In genomic region chr20:32893878-32894483, GRCh38 we compare ENCODE assay signal across 8 cellular contexts. TPM values are rescaled to one million over a fixed set of nuclear protein-coding genes. Genes with fewer than 3 reads are reported as not detected.
DNase-seq lines count a peak whose midpoint lies in the region; ATAC-seq and TF ChIP-seq lines count a peak whose summit lies in the region.

No MANE protein-coding gene starts in this region.

- WGBS in IMR-90 (ENCODE audit: extremely low coverage in 2 of 2, insufficient read length in 1 of 2), 2 experiments, result 71% methylated on average over 7 of the region's 10 CpGs; no CpG with 5 or more reads in 1 of the 2 experiments

- no TSS peak for BruUV-seq in IMR-90 (replicated peaks; lab: Mats Ljungman, UMichigan)

- POLR2A ChIA-PET in IMR-90 (lab: Charles Lee; ENCODE audit: unreplicated experiment), result no interaction called here

- CTCF ChIA-PET in IMR-90 (lab: Yijun Ruan, JAX), result no interaction called here

- H3K14ac ChIP-seq in IMR-90 (replicated peaks; ENCODE audit: low read depth, low read length), result no peak overlapping the region

- H2BK15ac ChIP-seq in IMR-90 (ENCODE audit: low read depth, low read length), result no peak overlapping the region

- TF ChIP-seq CTCF in IMR-90 (conservative IDR thresholded peaks at IDR 0.05; ENCODE audit: low read depth, low read length), result peak; percentile 50
- peak; percentile 28 for TF ChIP-seq CTCF in osteocyte (IDR thresholded peaks at IDR 0.05)

- no peak overlapping the region for H2BK20ac ChIP-seq in IMR-90 (ENCODE audit: low read depth, low read length)

- DNase-seq in SKM-1 treated with dmso at 0.1 percent for 144 hours (lab: John Stamatoyannopoulos, UW; ENCODE audit: unreplicated experiment) (peak; percentile 28), SKM-1 (lab: John Stamatoyannopoulos, UW; ENCODE audit: unreplicated experiment) (no peak), IMR-90 (peak; percentile 16), cerebellar cortex (ENCODE audit: low spot score) (peak; percentile 23), osteocyte (ENCODE audit: extremely low spot score, unreplicated experiment) (no peak), putamen (ENCODE audit: low spot score) (no peak)

- no peaks in the 10 kb centered on the region; the same call in 1 of the 2 replicates for H3K9me1 ChIP-seq in IMR-90 (ENCODE audit: insufficient read depth, low read length)

- H3K9me3 Mint-ChIP-seq in osteocyte (ENCODE audit: unreplicated experiment), result no peaks in the 10 kb centered on the region

- no peak overlapping the region for H2AFZ ChIP-seq in IMR-90 (replicated peaks; ENCODE audit: low read length, poor library complexity)

- no peak overlapping the region for H2AK5ac ChIP-seq in IMR-90 (ENCODE audit: low read depth, low read length)

- no peak overlapping the region for H4K91ac ChIP-seq in IMR-90 (ENCODE audit: insufficient read depth, low read depth, low read length)

- H4K8ac ChIP-seq in IMR-90 (ENCODE audit: low read depth in 2 of 2, low read length in 2 of 2), result no peak overlapping the region

- in situ Hi-C loops in IMR-90 (cut with MboI; ENCODE audit: low sequenced_read_pairs), result no loop called here

- no peaks in the 10 kb centered on the region for H3K4me1 Mint-ChIP-seq in osteocyte (ENCODE audit: unreplicated experiment)

- H3K4me3 Mint-ChIP-seq in osteocyte (ENCODE audit: unreplicated experiment), result no peak overlapping the region

- no peaks in the 10 kb centered on the region for H4K20me1 ChIP-seq in IMR-90 (ENCODE audit: insufficient read depth, low read length)

- no peak overlapping the region for H3K4me3 ChIP-seq in IMR-90 (ENCODE audit: insufficient read depth, low read depth, low read length)

- H3K79me1 ChIP-seq in IMR-90 (ENCODE audit: low read depth in 1 of 2, low read length in 2 of 2), result no peaks in the 10 kb centered on the region

- H3K9ac ChIP-seq in IMR-90 (ENCODE audit: low read depth, low read length), result no peak overlapping the region

- dilution Hi-C loops in IMR-90 (cut with HindIII; ENCODE audit: low sequenced_read_pairs, unreplicated experiment), result no loop called here

- H3K4me1 ChIP-seq in IMR-90 (ENCODE audit: control insufficient read depth, insufficient read depth, low read length), result no peaks in the 10 kb centered on the region

- no peak overlapping the region for H3K56ac ChIP-seq in IMR-90 (ENCODE audit: extremely low read depth, insufficient read depth, low read length)

- TF ChIP-seq RAD21 in IMR-90 (IDR thresholded peaks at IDR 0.05; ENCODE audit: low read length), result peak; percentile 50

- peaks cover 3% of the 10 kb centered on the region; the same call in 1 of the 2 replicates for H3K27me3 ChIP-seq in IMR-90 (ENCODE audit: control insufficient read depth, insufficient read depth, low read length)

- no peak overlapping the region for H3K27ac Mint-ChIP-seq in osteocyte (ENCODE audit: unreplicated experiment)

- H3K9me3 ChIP-seq in IMR-90 (ENCODE audit: control insufficient read depth, insufficient read depth, low read length), result no peaks in the 10 kb centered on the region

- no peak overlapping the region for H2BK120ac ChIP-seq in IMR-90 (ENCODE audit: low read depth, low read length)

- H3K23ac ChIP-seq in IMR-90 (ENCODE audit: low read depth, low read length), result no peak overlapping the region

- no peak overlapping the region for H3K4ac ChIP-seq in IMR-90 (ENCODE audit: low read depth, low read length)

- ATAC-seq in IMR-90 (ENCODE audit: low read depth), result peak; percentile 58
- no peak for ATAC-seq in HG02763 (IDR thresholded peaks at IDR 0.05; ENCODE audit: unreplicated experiment)
- no peak for ATAC-seq in HG02938 (IDR thresholded peaks at IDR 0.05; ENCODE audit: unreplicated experiment)

- H3K36me3 Mint-ChIP-seq in osteocyte (ENCODE audit: unreplicated experiment), result no peaks in the 10 kb centered on the region

- intact Hi-C loops in IMR-90 (cut with micrococcal nuclease), result loop anchor here (1.0 kb wide), 1 partner anchor 104 kb away; no protein-coding TSS in a partner anchor

- H3K27me3 Mint-ChIP-seq in osteocyte (ENCODE audit: unreplicated experiment), result no peaks in the 10 kb centered on the region

- TF ChIP-seq POLR2A in IMR-90 (IDR thresholded peaks at IDR 0.05; ENCODE audit: low read depth, low read length), result no peak

- no peak overlapping the region for H4K5ac ChIP-seq in IMR-90 (ENCODE audit: low read depth, low read length)

- H2BK5ac ChIP-seq in IMR-90 (ENCODE audit: low read depth, low read length, poor library complexity, severe bottlenecking), result no peak overlapping the region

- H3K27ac ChIP-seq in IMR-90 (ENCODE audit: insufficient read depth, low read length), result no peak overlapping the region

- H3K18ac ChIP-seq in IMR-90 (ENCODE audit: low read depth, low read length), result no peak overlapping the region

- H3K36me3 ChIP-seq in IMR-90 (ENCODE audit: control insufficient read depth, insufficient read depth, low read length), result no peaks in the 10 kb centered on the region

- H2AK9ac ChIP-seq in IMR-90 (replicated peaks; ENCODE audit: low read depth, low read length, poor library complexity), result no peak overlapping the region

- H3K4me2 ChIP-seq in IMR-90 (ENCODE audit: low read depth, low read length), result no peak overlapping the region

TF ChIP-seq in IMR-90, 13 proteins besides CTCF, POLR2A, EP300 and RAD21:
- TF ChIP-seq SMC3 (IDR thresholded peaks at IDR 0.05; ENCODE audit: low read depth, low read length) (peak; percentile 46; the same call in 1 of the 2 replicates), ELK1 (IDR thresholded peaks at IDR 0.05; ENCODE audit: borderline replicate concordance, low read depth, low read length) (no peak)

RNA-seq across cellular contexts. Expression of gene EFCAB8, which starts 35.3 kb away (rescaled TPM):
- total RNA-seq in IMR-90 (2012; rRNA removed) (not detected in 2 replicates), osteocyte (0.64 and 0.97 TPM in 2 replicates)
- 0.03 TPM in 1 of 2 replicates, not detected in the other for polyA plus RNA-seq in IMR-90 (2012; rRNA removed)
- polyA plus RNA-seq in IMR-90 (2012; cell fraction: cytosol; rRNA removed), result not detected in 2 replicates
- polyA plus RNA-seq in IMR-90 (2012; cell fraction: nucleus; rRNA removed; ENCODE audit: low replicate concordance), result 0.02 and 0.16 TPM in 2 replicates

Comparison
In these comparisons a context has a peak if more than half of its experiments do, and no peak if none do; other contexts are left out.
1. DNase-seq: peak in SKM-1 treated with dmso at 0.1 percent for 144 hours (single experiment), IMR-90 (single experiment) and cerebellar cortex (single experiment); none in SKM-1 (single experiment), osteocyte (single experiment) and putamen (single experiment).